Comparison of ENCODE assay signal across 8 cellular contexts in genomic region chr1:232630047-232630893, GRCh38. TPM values are rescaled to one million over a fixed set of nuclear protein-coding genes. Genes with fewer than 3 reads are reported as not detected.
DNase-seq lines count a peak whose midpoint lies in the region; ATAC-seq and TF ChIP-seq lines count a peak whose summit lies in the region.

A gene with protein sequence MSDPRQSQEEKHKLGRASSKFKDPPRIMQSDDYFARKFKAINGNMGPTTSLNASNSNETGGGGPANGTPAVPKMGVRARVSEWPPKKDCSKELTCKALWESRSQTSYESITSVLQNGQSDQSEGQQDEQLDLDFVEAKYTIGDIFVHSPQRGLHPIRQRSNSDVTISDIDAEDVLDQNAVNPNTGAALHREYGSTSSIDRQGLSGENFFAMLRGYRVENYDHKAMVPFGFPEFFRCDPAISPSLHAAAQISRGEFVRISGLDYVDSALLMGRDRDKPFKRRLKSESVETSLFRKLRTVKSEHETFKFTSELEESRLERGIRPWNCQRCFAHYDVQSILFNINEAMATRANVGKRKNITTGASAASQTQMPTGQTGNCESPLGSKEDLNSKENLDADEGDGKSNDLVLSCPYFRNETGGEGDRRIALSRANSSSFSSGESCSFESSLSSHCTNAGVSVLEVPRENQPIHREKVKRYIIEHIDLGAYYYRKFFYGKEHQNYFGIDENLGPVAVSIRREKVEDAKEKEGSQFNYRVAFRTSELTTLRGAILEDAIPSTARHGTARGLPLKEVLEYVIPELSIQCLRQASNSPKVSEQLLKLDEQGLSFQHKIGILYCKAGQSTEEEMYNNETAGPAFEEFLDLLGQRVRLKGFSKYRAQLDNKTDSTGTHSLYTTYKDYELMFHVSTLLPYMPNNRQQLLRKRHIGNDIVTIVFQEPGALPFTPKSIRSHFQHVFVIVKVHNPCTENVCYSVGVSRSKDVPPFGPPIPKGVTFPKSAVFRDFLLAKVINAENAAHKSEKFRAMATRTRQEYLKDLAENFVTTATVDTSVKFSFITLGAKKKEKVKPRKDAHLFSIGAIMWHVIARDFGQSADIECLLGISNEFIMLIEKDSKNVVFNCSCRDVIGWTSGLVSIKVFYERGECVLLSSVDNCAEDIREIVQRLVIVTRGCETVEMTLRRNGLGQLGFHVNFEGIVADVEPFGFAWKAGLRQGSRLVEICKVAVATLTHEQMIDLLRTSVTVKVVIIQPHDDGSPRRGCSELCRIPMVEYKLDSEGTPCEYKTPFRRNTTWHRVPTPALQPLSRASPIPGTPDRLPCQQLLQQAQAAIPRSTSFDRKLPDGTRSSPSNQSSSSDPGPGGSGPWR (N-terminal part only) (minus strand): TSS chr1:232630133. CDS start chr1:232515339, 114,794 bp downstream.

- DNase-seq in NCI-H1105 treated with DMSO at 0.1 percent for 48 hours (lab: John Stamatoyannopoulos, UW), result peak; percentile 70
- DNase-seq in T-helper 1 cell, result peak; percentile 73 to 84 (median 76)
- DNase-seq in right cardiac atrium, result peak; percentile 95 to 98 (median 98)
- DNase-seq in putamen (ENCODE audit: low spot score), result peak; percentile 96
- DNase-seq in uterus, result peak; percentile 87 to 95

- H3K36me3 ChIP-seq in uterus, result no peaks in the 10 kb centered on the region

- intact Hi-C loops in right cardiac atrium (cut with DNase I) (loop anchor here (5.0 to 10.0 kb wide), 5 partner anchors 315 to 773 kb away; no protein-coding TSS in a partner anchor), uterus (cut with DNase I; ENCODE audit: low total_unique reads) (loop anchor here (10.0 kb wide), 1 partner anchor 325 kb away; the partner anchor contains the start of gene NTPCR)

- TF ChIP-seq CTCF in GM12872 (IDR thresholded peaks at IDR 0.05; ENCODE audit: insufficient read depth, low read depth, low read length), result peak; percentile 49
- peak; percentile 26 to 51 (median 44) for TF ChIP-seq CTCF in uterus (IDR thresholded peaks at IDR 0.05)

- H3K27ac ChIP-seq in angular gyrus (ENCODE audit: low read depth, low read length), result peak within 1 kb of the TSS; percentile 74
- peak within 1 kb of the TSS; percentile 94 for H3K27ac ChIP-seq in right cardiac atrium (ENCODE audit: low read length)
- H3K27ac ChIP-seq in uterus, result peak within 1 kb of the TSS; percentile 82 to 94

- H3K27me3 ChIP-seq in right cardiac atrium (ENCODE audit: control insufficient read depth, insufficient read depth), result no peaks in the 10 kb centered on the region
- no peaks in the 10 kb centered on the region for H3K27me3 ChIP-seq in uterus

- H3K4me1 ChIP-seq in right cardiac atrium (ENCODE audit: control insufficient read depth, insufficient read depth, low read length) (peaks cover 3% of the 10 kb centered on the region), uterus (no peaks in the 10 kb centered on the region)

- H3K4me3 ChIP-seq in right cardiac atrium (ENCODE audit: low read length) (peak within 1 kb of the TSS; percentile 97), uterus (peak within 1 kb of the TSS; percentile 68 to 89)

- under 1% methylated on average over 98 of the region's 98 CpGs for WGBS in right cardiac atrium

- ATAC-seq in HG02763 (IDR thresholded peaks at IDR 0.05; ENCODE audit: unreplicated experiment) (peak; percentile 97), right cardiac atrium (peak; percentile 98 to 99)

- H3K9me3 ChIP-seq in right cardiac atrium (ENCODE audit: control insufficient read depth, low read length), result no peaks in the 10 kb centered on the region
- no peaks in the 10 kb centered on the region for H3K9me3 ChIP-seq in uterus

- TF ChIP-seq POLR2A in uterus (IDR thresholded peaks at IDR 0.05), result peak; percentile 63 to 76

RNA-seq across cellular contexts. Expression of the gene that starts here (rescaled TPM):
- total RNA-seq in right cardiac atrium, result 100 to 1,000 TPM in 3 of 4 donors, 10 to 100 TPM in 1; 90.2 to 117 (median 107) TPM
- polyA plus RNA-seq in right cardiac atrium, result 32.7 TPM
- total RNA-seq in uterus, result 10 to 100 TPM in 1 of 4 donors, 1 to 10 TPM in 3; 2.4 to 25.1 (median 7.0) TPM

Comparison
In these comparisons a context has a peak if more than half of its experiments do, and no peak if none do; other contexts are left out.
1. Peak in every context shown above with its lines: DNase-seq, ATAC-seq, H3K4me3 ChIP-seq and H3K27ac ChIP-seq.